ENCODE assay signal across 8 cellular contexts in genomic region chr16:31868701-31869167, GRCh38. TPM values are rescaled to one million over a fixed set of nuclear protein-coding genes. Genes with fewer than 3 reads are reported as not detected.
DNase-seq lines count a peak whose midpoint lies in the region; ATAC-seq and TF ChIP-seq lines count a peak whose summit lies in the region.

No MANE protein-coding gene starts in this region.

- H3K27me3 Mint-ChIP-seq in activated T-cell treated with anti-CD3 and anti-CD28 coated beads, Interleukin-2, amount 50 U/mL, for 72 hours (ENCODE audit: low read depth) = no peaks in the 10 kb centered on the region

- peaks cover 65% of the 10 kb centered on the region for H3K4me1 Mint-ChIP-seq in activated T-cell treated with anti-CD3 and anti-CD28 coated beads, Interleukin-2, amount 50 U/mL, for 72 hours (ENCODE audit: low read depth)

- peak overlapping the region; percentile 1 for H2AFZ ChIP-seq in neuron (ENCODE audit: low read depth, low read length)

- H3K9me3 Mint-ChIP-seq in activated T-cell treated with anti-CD3 and anti-CD28 coated beads, Interleukin-2, amount 50 U/mL, for 72 hours = peaks cover 0 to 2% of the 10 kb centered on the region in 2 donors

- peaks cover 7% of the 10 kb centered on the region for H3K4me1 ChIP-seq in neuron (ENCODE audit: insufficient read depth, low read length)

- peaks cover 5% of the 10 kb centered on the region for H3K27me3 ChIP-seq in neuron (ENCODE audit: insufficient read depth, low read length)

- DNase-seq in AG10803 (ENCODE audit: low read depth) (peak; percentile 61), KBM-7 (peak; percentile 85), RKO (ENCODE audit: low spot score) (peak; percentile 87), fibroblast of mammary gland (ENCODE audit: low read depth) (peak; percentile 70), stromal cell of bone marrow (ENCODE audit: low read depth) (peak; percentile 54)
- peak; percentile 82 to 84 for DNase-seq in activated T-cell treated with anti-CD3 and anti-CD28 coated beads, Interleukin-2, amount 50 U/mL, for 72 hours

- peak; percentile 79 for TF ChIP-seq CTCF in AG10803 (conservative IDR thresholded peaks at IDR 0.05; ENCODE audit: low read length)
- peak; percentile 75 for TF ChIP-seq CTCF in fibroblast of mammary gland (conservative IDR thresholded peaks at IDR 0.05; ENCODE audit: control insufficient read depth, insufficient read depth, low read depth, low read length)

- H3K36me3 ChIP-seq in neuron (ENCODE audit: insufficient read depth, low read length) = no peaks in the 10 kb centered on the region

- in situ Hi-C loops in KBM-7 (cut with MboI; ENCODE audit: low pct_unique_long_range_greater_than_20kb, low sequenced_read_pairs) = no loop called here

- peak overlapping the region; percentile 79 for H3K27ac Mint-ChIP-seq in activated T-cell treated with anti-CD3 and anti-CD28 coated beads, Interleukin-2, amount 50 U/mL, for 72 hours

- H3K4me3 ChIP-seq in AG10803 (ENCODE audit: low read length) (peak overlapping the region; percentile 22; the same call in 1 of the 2 replicates), fibroblast of mammary gland (ENCODE audit: control insufficient read depth, low read depth, low read length) (no peak overlapping the region), neuron (ENCODE audit: low read length) (no peak overlapping the region)

- no peaks in the 10 kb centered on the region for H3K9me3 ChIP-seq in neuron (ENCODE audit: low read length)

- H3K4me3 Mint-ChIP-seq in activated T-cell treated with anti-CD3 and anti-CD28 coated beads, Interleukin-2, amount 50 U/mL, for 72 hours = peak overlapping the region; percentile 75 to 81

- H3K36me3 Mint-ChIP-seq in activated T-cell treated with anti-CD3 and anti-CD28 coated beads, Interleukin-2, amount 50 U/mL, for 72 hours (ENCODE audit: insufficient read depth in 2 of 2) = peaks cover 0 to 4% of the 10 kb centered on the region in 2 donors

- ATAC-seq in GM18868 (IDR thresholded peaks at IDR 0.05; ENCODE audit: unreplicated experiment) = peak; percentile 33
- peak; percentile 66 to 73 for ATAC-seq in activated T-cell treated with anti-CD3 and anti-CD28 coated beads, Interleukin-2, amount 50 U/mL, for 72 hours (replicated peaks in 1 of 2)

RNA-seq across cellular contexts. Expression of gene ZNF267, which starts 4.9 kb away (rescaled TPM):
- 100 to 1,000 TPM; 151 to 156 TPM for total RNA-seq in activated T-cell treated with anti-CD3 and anti-CD28 coated beads, Interleukin-2, amount 50 U/mL, for 72 hours
